24 cellular contexts compared by ENCODE assay signal in genomic region chr9:77562021-77562748, GRCh38.
DNase-seq lines count a peak whose midpoint lies in the region; ATAC-seq and TF ChIP-seq lines count a peak whose summit lies in the region.
"Had no signal": no experiment of that assay in that cellular context is flagged by ENCODE, and none has a peak within 500 bp of the region (broad histone marks: within the 10 kb centered on the region; RNA-seq: fewer than 3 reads in every experiment).

No MANE protein-coding gene starts in this region.

- no peak overlapping the region for H3K23ac ChIP-seq in H9 (ENCODE audit: insufficient read length, low read depth, low read length)

- H4K8ac ChIP-seq in H9 (replicated peaks; ENCODE audit: insufficient read length, low read depth, low read length): no peak overlapping the region

- H3K79me2 ChIP-seq in H9 (ENCODE audit: insufficient read depth, low read length): no peaks in the 10 kb centered on the region

- H4K20me1 ChIP-seq in H9 (ENCODE audit: control insufficient read depth, insufficient read depth, insufficient read length): no peaks in the 10 kb centered on the region

- H3K27ac ChIP-seq in H9 (ENCODE audit: insufficient read length, low read depth, low read length) (no peak overlapping the region), foreskin keratinocyte (no peak overlapping the region)
- H3K27ac ChIP-seq: gastroesophageal sphincter, HL-60, WERI-Rb-1 had no signal

- no peaks in the 10 kb centered on the region for H3K36me3 Mint-ChIP-seq in H9 (ENCODE audit: insufficient read depth in 1 of 3, low read depth in 3 of 3)
- H3K36me3 Mint-ChIP-seq in stimulated activated naive B cell treated with anti-CD40 and anti-IgM and Interleukin-4, amounts not matched to agents 10 μg/mL and 1 μg/mL and 100 μg/mL, for 72 hours: no peaks in the 10 kb centered on the region
- H3K36me3 Mint-ChIP-seq: activated CD4-positive, alpha-beta memory T cell treated with anti-CD3 and anti-CD28 coated beads for 36 hours; activated naive CD4-positive, alpha-beta T cell treated with anti-CD3 and anti-CD28 coated beads, Interleukin-2, amount 10 ng/mL, durations not matched to agents 7 days and 5 days; natural killer cell treated with Interleukin-12 subunit alpha and Interleukin-12 subunit beta and Interleukin-15 and Interleukin-18, amount 100 ng/mL, for 72 hours; stimulated activated memory B cell treated with anti-CD40 and anti-IgM and Interleukin-4, amounts not matched to agents 10 μg/mL and 1 μg/mL and 100 μg/mL, for 72 hours had no signal

- no peak overlapping the region for H3T11ph ChIP-seq in H9 (ENCODE audit: low read length)

- TF ChIP-seq CTCF in H9 (conservative IDR thresholded peaks at IDR 0.05): no peak
- TF ChIP-seq CTCF in NB4 (IDR thresholded peaks at IDR 0.05; ENCODE audit: low read depth, low read length): no peak
- no peak for TF ChIP-seq CTCF in foreskin keratinocyte (conservative IDR thresholded peaks at IDR 0.05)

- no peaks in the 10 kb centered on the region for H3K9me3 ChIP-seq in H9 (ENCODE audit: control insufficient read depth, low read depth, low read length)
- H3K9me3 ChIP-seq: BE2C, gastroesophageal sphincter had no signal

- peak; percentile 70 for ATAC-seq in GM18870 (IDR thresholded peaks at IDR 0.05; ENCODE audit: unreplicated experiment)
- ATAC-seq in stimulated activated naive B cell treated with anti-CD40 and anti-IgM and Interleukin-4, amounts not matched to agents 10 μg/mL and 1 μg/mL and 100 μg/mL, for 72 hours (replicated peaks): peak; percentile 77 to 83
- no peak for ATAC-seq in foreskin keratinocyte
- ATAC-seq: esophagus mucosa; gastroesophageal sphincter; natural killer cell treated with Interleukin-12 subunit alpha and Interleukin-12 subunit beta and Interleukin-15 and Interleukin-18, amount 100 ng/mL, for 72 hours; stimulated activated memory B cell treated with anti-CD40 and anti-IgM and Interleukin-4, amounts not matched to agents 10 μg/mL and 1 μg/mL and 100 μg/mL, for 72 hours had no signal

- H3K9me3 Mint-ChIP-seq in H9: no peaks in the 10 kb centered on the region
- peaks cover 0 to 2% of the 10 kb centered on the region in 2 donors for H3K9me3 Mint-ChIP-seq in stimulated activated naive B cell treated with anti-CD40 and anti-IgM and Interleukin-4, amounts not matched to agents 10 μg/mL and 1 μg/mL and 100 μg/mL, for 72 hours
- H3K9me3 Mint-ChIP-seq: activated CD4-positive, alpha-beta memory T cell treated with anti-CD3 and anti-CD28 coated beads for 36 hours; activated naive CD4-positive, alpha-beta T cell treated with anti-CD3 and anti-CD28 coated beads, Interleukin-2, amount 10 ng/mL, durations not matched to agents 7 days and 5 days; central memory CD8-positive, alpha-beta T cell; natural killer cell treated with Interleukin-12 subunit alpha and Interleukin-12 subunit beta and Interleukin-15 and Interleukin-18, amount 100 ng/mL, for 72 hours had no signal

- no peak overlapping the region for H3K56ac ChIP-seq in H9 (ENCODE audit: insufficient read length, low read depth, low read length)

- H2AFZ ChIP-seq in H9 (ENCODE audit: low read length): no peak overlapping the region

- WGBS in H9 (ENCODE audit: extremely low coverage, insufficient read length, low lambda C conversion rate): no CpG with 5 or more reads among the region's 6 CpGs

- H2BK20ac ChIP-seq in H9 (ENCODE audit: low read depth, low read length, poor library complexity, severe bottlenecking): no peak overlapping the region

- no peak overlapping the region for H4K5ac ChIP-seq in H9 (ENCODE audit: insufficient read length, low read depth, low read length)

- no peak overlapping the region for H3K27ac Mint-ChIP-seq in H9
- H3K27ac Mint-ChIP-seq in stimulated activated naive B cell treated with anti-CD40 and anti-IgM and Interleukin-4, amounts not matched to agents 10 μg/mL and 1 μg/mL and 100 μg/mL, for 72 hours: no peak overlapping the region
- H3K27ac Mint-ChIP-seq: activated CD4-positive, alpha-beta memory T cell treated with anti-CD3 and anti-CD28 coated beads for 36 hours; activated naive CD4-positive, alpha-beta T cell treated with anti-CD3 and anti-CD28 coated beads, Interleukin-2, amount 10 ng/mL, durations not matched to agents 7 days and 5 days; natural killer cell treated with Interleukin-12 subunit alpha and Interleukin-12 subunit beta and Interleukin-15 and Interleukin-18, amount 100 ng/mL, for 72 hours; stimulated activated memory B cell treated with anti-CD40 and anti-IgM and Interleukin-4, amounts not matched to agents 10 μg/mL and 1 μg/mL and 100 μg/mL, for 72 hours had no signal

- H2BK120ac ChIP-seq in H9 (ENCODE audit: low read depth, low read length, poor library complexity, severe bottlenecking): no peak overlapping the region

- no peak overlapping the region for H2AK5ac ChIP-seq in H9 (ENCODE audit: insufficient read length, low read length)

- no peaks in the 10 kb centered on the region for H3K79me1 ChIP-seq in H9 (ENCODE audit: insufficient read depth, low read depth, low read length, poor library complexity, severe bottlenecking)

- H3K27me3 ChIP-seq in H9 (ENCODE audit: insufficient read depth, low read length) (no peaks in the 10 kb centered on the region), foreskin keratinocyte (peaks cover 10% of the 10 kb centered on the region)
- H3K27me3 ChIP-seq: BE2C, gastroesophageal sphincter had no signal

- no peak for DNase-seq in H9
- DNase-seq in NB4 (ENCODE audit: low read depth): peak; percentile 20
- DNase-seq in stimulated activated naive B cell treated with anti-CD40 and anti-IgM and Interleukin-4, amounts not matched to agents 10 μg/mL and 1 μg/mL and 100 μg/mL, for 72 hours: no peak
- no peak for DNase-seq in foreskin keratinocyte
- no peak for DNase-seq in SW 1271 (lab: John Stamatoyannopoulos, UW)
- no peak for DNase-seq in NAMALWA (ENCODE audit: low spot score)
- DNase-seq: activated CD4-positive, alpha-beta memory T cell treated with anti-CD3 and anti-CD28 coated beads for 36 hours; activated naive CD4-positive, alpha-beta T cell treated with anti-CD3 and anti-CD28 coated beads, Interleukin-2, amount 10 ng/mL, durations not matched to agents 7 days and 5 days; anterior cingulate cortex; BE2C; effector CD4-positive, alpha-beta T cell; GOT3; kidney; NCI-H1048; NCI-H510A; Right ventricle myocardium superior had no signal

- no peak overlapping the region for H4K91ac ChIP-seq in H9 (ENCODE audit: insufficient read length, low read depth, low read length)

- H3K14ac ChIP-seq in H9 (ENCODE audit: insufficient read depth, low read length): no peak overlapping the region

- no peak for TF ChIP-seq POLR2A in NB4 (IDR thresholded peaks at IDR 0.05; ENCODE audit: extremely low read depth, insufficient read length)

- peaks cover 0 to 6% of the 10 kb centered on the region in 2 experiments; a peak in 3 of 4 replicates for H3K4me1 Mint-ChIP-seq in H9
- peaks cover 8 to 13% of the 10 kb centered on the region in 2 donors for H3K4me1 Mint-ChIP-seq in stimulated activated naive B cell treated with anti-CD40 and anti-IgM and Interleukin-4, amounts not matched to agents 10 μg/mL and 1 μg/mL and 100 μg/mL, for 72 hours
- H3K4me1 Mint-ChIP-seq: activated naive CD4-positive, alpha-beta T cell treated with anti-CD3 and anti-CD28 coated beads, Interleukin-2, amount 10 ng/mL, durations not matched to agents 7 days and 5 days; central memory CD8-positive, alpha-beta T cell; stimulated activated memory B cell treated with anti-CD40 and anti-IgM and Interleukin-4, amounts not matched to agents 10 μg/mL and 1 μg/mL and 100 μg/mL, for 72 hours had no signal

- no peak overlapping the region for H3K9ac ChIP-seq in H9 (ENCODE audit: extremely low read depth, insufficient read length, low read length)

- no peak overlapping the region for H3K4me3 ChIP-seq in NB4 (ENCODE audit: low read depth, low read length)
- H3K4me3 ChIP-seq: gastroesophageal sphincter had no signal

- no peaks in the 10 kb centered on the region for H3K23me2 ChIP-seq in H9 (ENCODE audit: insufficient read length, low read depth, low read length, poor library complexity, severe bottlenecking)

- no peaks in the 10 kb centered on the region for H3K27me3 Mint-ChIP-seq in H9 (ENCODE audit: low read depth)
- peaks cover under 1 to 5% of the 10 kb centered on the region in 2 donors for H3K27me3 Mint-ChIP-seq in stimulated activated naive B cell treated with anti-CD40 and anti-IgM and Interleukin-4, amounts not matched to agents 10 μg/mL and 1 μg/mL and 100 μg/mL, for 72 hours

- no peak overlapping the region for H3K4me2 ChIP-seq in H9 (ENCODE audit: insufficient read depth, insufficient read length, low read length)

- H3K4me1 ChIP-seq in H9 (ENCODE audit: insufficient read depth, low read length) (peaks cover 2% of the 10 kb centered on the region; the same call in 1 of the 2 replicates), foreskin keratinocyte (no peaks in the 10 kb centered on the region)
- H3K4me1 ChIP-seq: BE2C, gastroesophageal sphincter had no signal

- no peak overlapping the region for H3K4me3 Mint-ChIP-seq in H9
- H3K4me3 Mint-ChIP-seq in stimulated activated naive B cell treated with anti-CD40 and anti-IgM and Interleukin-4, amounts not matched to agents 10 μg/mL and 1 μg/mL and 100 μg/mL, for 72 hours: no peak overlapping the region
- H3K4me3 Mint-ChIP-seq: activated CD4-positive, alpha-beta memory T cell treated with anti-CD3 and anti-CD28 coated beads for 36 hours; activated naive CD4-positive, alpha-beta T cell treated with anti-CD3 and anti-CD28 coated beads, Interleukin-2, amount 10 ng/mL, durations not matched to agents 7 days and 5 days; central memory CD8-positive, alpha-beta T cell; natural killer cell treated with Interleukin-12 subunit alpha and Interleukin-12 subunit beta and Interleukin-15 and Interleukin-18, amount 100 ng/mL, for 72 hours; stimulated activated memory B cell treated with anti-CD40 and anti-IgM and Interleukin-4, amounts not matched to agents 10 μg/mL and 1 μg/mL and 100 μg/mL, for 72 hours had no signal

- H2BK12ac ChIP-seq in H9 (ENCODE audit: insufficient read length, low read depth, low read length): no peak overlapping the region

- H2BK5ac ChIP-seq in H9 (ENCODE audit: insufficient read length, low read length): no peak overlapping the region

- H2BK15ac ChIP-seq in H9 (ENCODE audit: low read depth, low read length): 0 out of 2 replicates have a peak overlapping the region, but pooled peaks have one; percentile 76

- H3K4ac ChIP-seq in H9 (ENCODE audit: low read depth, low read length): no peak overlapping the region

- H3K18ac ChIP-seq in H9 (ENCODE audit: insufficient read length, low read depth, low read length): no peak overlapping the region
